In genomic region chr1:147238053-147238902, GRCh38 we compare ENCODE assay signal across 1 cellular context.
TF ChIP-seq lines count a peak whose summit lies in the region.

No MANE protein-coding gene starts in this region.

TF ChIP-seq in HepG2, 621 proteins besides CTCF, POLR2A, EP300 and RAD21 (continued from another document and continues in another):
- TF ChIP-seq RNF219 (CRISPR knock-in tag; IDR thresholded peaks at IDR 0.05) (no peak), GABPB1 (CRISPR knock-in tag; IDR thresholded peaks at IDR 0.05) (no peak), MZF1 (CRISPR knock-in tag; IDR thresholded peaks at IDR 0.05; ENCODE audit: borderline replicate concordance) (no peak), ZMAT3 (CRISPR knock-in tag; conservative IDR thresholded peaks at IDR 0.05) (no peak), ZFYVE20 (CRISPR knock-in tag; IDR thresholded peaks at IDR 0.05; ENCODE audit: borderline replicate concordance, low read depth) (no peak), NCOR1 (IDR thresholded peaks at IDR 0.05; ENCODE audit: borderline replicate concordance, low read length) (peak; percentile 98), EHMT2 (IDR thresholded peaks at IDR 0.05; ENCODE audit: borderline replicate concordance, low read depth, low read length) (peak; percentile 74; the same call in 1 of the 2 replicates), ZNF709 (CRISPR knock-in tag; IDR thresholded peaks at IDR 0.05) (no peak), NBN (conservative IDR thresholded peaks at IDR 0.05) (no peak), ATF6 (CRISPR knock-in tag; conservative IDR thresholded peaks at IDR 0.05) (no peak), ATAD3A (CRISPR knock-in tag; IDR thresholded peaks at IDR 0.05) (no peak), TEF (CRISPR knock-in tag; IDR thresholded peaks at IDR 0.05) (peak; percentile 80; the same call in 1 of the 2 replicates), ZNF788 (CRISPR knock-in tag; IDR thresholded peaks at IDR 0.05; ENCODE audit: borderline replicate concordance) (no peak), ZNF646 (CRISPR knock-in tag; IDR thresholded peaks at IDR 0.05) (no peak), TCF12 (IDR thresholded peaks at IDR 0.05) (no peak), TCF12 (CRISPR knock-in tag; IDR thresholded peaks at IDR 0.05) (peak; percentile 89; the same call in 1 of the 2 replicates), TAF1 (CRISPR knock-in tag; IDR thresholded peaks at IDR 0.05) (no peak), HMG20B (CRISPR knock-in tag; conservative IDR thresholded peaks at IDR 0.05) (peak; percentile 70), REPIN1 (CRISPR knock-in tag; IDR thresholded peaks at IDR 0.05; ENCODE audit: borderline replicate concordance, low read depth) (peak; percentile 40; the same call in 1 of the 2 replicates), ISX (CRISPR knock-in tag; conservative IDR thresholded peaks at IDR 0.05) (no peak), FOSL1 (CRISPR knock-in tag; IDR thresholded peaks at IDR 0.05; ENCODE audit: borderline replicate concordance) (peak; percentile 87; the same call in 1 of the 2 replicates), KLF13 (CRISPR knock-in tag; IDR thresholded peaks at IDR 0.05) (no peak), ZNF772 (CRISPR knock-in tag; IDR thresholded peaks at IDR 0.05) (no peak), SOX6 (IDR thresholded peaks at IDR 0.05) (no peak), SOX6 (CRISPR knock-in tag; IDR thresholded peaks at IDR 0.05) (peak; percentile 94), ZNF12 (CRISPR knock-in tag; IDR thresholded peaks at IDR 0.05) (no peak), ZC3H13 (CRISPR knock-in tag; IDR thresholded peaks at IDR 0.05) (no peak), ZBTB42 (CRISPR knock-in tag; IDR thresholded peaks at IDR 0.05) (no peak), TBL1XR1 (IDR thresholded peaks at IDR 0.05; ENCODE audit: borderline replicate concordance, low read length, partially characterized antibody) (peak; percentile 60), TBX2 (CRISPR knock-in tag; IDR thresholded peaks at IDR 0.05; ENCODE audit: borderline replicate concordance) (peak; percentile 69), TP53 (CRISPR knock-in tag; conservative IDR thresholded peaks at IDR 0.05) (no peak)
- TF ChIP-seq, protein P1, sequence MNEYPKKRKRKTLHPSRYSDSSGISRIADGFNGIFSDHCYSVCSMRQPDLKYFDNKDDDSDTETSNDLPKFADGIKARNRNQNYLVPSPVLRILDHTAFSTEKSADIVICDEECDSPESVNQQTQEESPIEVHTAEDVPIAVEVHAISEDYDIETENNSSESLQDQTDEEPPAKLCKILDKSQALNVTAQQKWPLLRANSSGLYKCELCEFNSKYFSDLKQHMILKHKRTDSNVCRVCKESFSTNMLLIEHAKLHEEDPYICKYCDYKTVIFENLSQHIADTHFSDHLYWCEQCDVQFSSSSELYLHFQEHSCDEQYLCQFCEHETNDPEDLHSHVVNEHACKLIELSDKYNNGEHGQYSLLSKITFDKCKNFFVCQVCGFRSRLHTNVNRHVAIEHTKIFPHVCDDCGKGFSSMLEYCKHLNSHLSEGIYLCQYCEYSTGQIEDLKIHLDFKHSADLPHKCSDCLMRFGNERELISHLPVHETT (CRISPR knock-in tag; conservative IDR thresholded peaks at IDR 0.05): no peak
- TF ChIP-seq, protein P2, sequence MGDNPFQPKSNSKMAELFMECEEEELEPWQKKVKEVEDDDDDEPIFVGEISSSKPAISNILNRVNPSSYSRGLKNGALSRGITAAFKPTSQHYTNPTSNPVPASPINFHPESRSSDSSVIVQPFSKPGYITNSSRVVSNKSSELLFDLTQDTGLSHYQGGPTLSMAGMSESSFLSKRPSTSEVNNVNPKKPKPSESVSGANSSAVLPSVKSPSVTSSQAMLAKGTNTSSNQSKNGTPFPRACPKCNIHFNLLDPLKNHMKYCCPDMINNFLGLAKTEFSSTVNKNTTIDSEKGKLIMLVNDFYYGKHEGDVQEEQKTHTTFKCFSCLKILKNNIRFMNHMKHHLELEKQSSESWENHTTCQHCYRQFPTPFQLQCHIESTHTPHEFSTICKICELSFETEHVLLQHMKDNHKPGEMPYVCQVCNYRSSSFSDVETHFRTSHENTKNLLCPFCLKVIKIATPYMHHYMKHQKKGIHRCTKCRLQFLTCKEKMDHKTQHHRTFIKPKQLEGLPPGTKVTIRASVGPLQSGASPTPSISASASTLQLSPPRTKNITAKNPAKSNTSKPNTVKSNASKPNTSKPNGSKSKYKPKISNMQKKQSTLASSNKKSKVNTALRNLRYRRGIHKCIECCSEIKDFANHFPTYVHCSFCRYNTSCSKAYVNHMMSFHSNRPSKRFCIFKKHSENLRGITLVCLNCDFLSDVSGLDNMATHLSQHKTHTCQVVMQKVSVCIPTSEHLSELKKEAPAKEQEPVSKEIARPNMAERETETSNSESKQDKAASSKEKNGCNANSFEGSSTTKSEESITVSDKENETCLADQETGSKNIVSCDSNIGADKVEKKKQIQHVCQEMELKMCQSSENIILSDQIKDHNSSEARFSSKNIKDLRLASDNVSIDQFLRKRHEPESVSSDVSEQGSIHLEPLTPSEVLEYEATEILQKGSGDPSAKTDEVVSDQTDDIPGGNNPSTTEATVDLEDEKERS (CRISPR knock-in tag; IDR thresholded peaks at IDR 0.05): no peak
- TF ChIP-seq, protein P3, sequence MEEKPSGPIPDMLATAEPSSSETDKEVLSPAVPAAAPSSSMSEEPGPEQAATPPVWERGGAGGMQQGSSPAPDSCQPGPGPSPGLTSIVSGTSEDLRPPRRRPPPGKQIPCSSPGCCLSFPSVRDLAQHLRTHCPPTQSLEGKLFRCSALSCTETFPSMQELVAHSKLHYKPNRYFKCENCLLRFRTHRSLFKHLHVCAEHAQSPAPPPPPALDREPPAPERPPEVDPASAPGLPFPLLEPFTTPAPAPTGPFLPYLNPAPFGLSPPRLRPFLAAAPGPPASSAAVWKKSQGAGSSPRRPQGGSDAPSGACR (CRISPR knock-in tag; IDR thresholded peaks at IDR 0.05): no peak; the same call in 1 of the 2 replicates
- TF ChIP-seq, protein P4, sequence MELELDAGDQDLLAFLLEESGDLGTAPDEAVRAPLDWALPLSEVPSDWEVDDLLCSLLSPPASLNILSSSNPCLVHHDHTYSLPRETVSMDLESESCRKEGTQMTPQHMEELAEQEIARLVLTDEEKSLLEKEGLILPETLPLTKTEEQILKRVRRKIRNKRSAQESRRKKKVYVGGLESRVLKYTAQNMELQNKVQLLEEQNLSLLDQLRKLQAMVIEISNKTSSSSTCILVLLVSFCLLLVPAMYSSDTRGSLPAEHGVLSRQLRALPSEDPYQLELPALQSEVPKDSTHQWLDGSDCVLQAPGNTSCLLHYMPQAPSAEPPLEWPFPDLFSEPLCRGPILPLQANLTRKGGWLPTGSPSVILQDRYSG (CRISPR knock-in tag; IDR thresholded peaks at IDR 0.05): no peak; the same call in 1 of the 2 replicates
- TF ChIP-seq, protein P5, sequence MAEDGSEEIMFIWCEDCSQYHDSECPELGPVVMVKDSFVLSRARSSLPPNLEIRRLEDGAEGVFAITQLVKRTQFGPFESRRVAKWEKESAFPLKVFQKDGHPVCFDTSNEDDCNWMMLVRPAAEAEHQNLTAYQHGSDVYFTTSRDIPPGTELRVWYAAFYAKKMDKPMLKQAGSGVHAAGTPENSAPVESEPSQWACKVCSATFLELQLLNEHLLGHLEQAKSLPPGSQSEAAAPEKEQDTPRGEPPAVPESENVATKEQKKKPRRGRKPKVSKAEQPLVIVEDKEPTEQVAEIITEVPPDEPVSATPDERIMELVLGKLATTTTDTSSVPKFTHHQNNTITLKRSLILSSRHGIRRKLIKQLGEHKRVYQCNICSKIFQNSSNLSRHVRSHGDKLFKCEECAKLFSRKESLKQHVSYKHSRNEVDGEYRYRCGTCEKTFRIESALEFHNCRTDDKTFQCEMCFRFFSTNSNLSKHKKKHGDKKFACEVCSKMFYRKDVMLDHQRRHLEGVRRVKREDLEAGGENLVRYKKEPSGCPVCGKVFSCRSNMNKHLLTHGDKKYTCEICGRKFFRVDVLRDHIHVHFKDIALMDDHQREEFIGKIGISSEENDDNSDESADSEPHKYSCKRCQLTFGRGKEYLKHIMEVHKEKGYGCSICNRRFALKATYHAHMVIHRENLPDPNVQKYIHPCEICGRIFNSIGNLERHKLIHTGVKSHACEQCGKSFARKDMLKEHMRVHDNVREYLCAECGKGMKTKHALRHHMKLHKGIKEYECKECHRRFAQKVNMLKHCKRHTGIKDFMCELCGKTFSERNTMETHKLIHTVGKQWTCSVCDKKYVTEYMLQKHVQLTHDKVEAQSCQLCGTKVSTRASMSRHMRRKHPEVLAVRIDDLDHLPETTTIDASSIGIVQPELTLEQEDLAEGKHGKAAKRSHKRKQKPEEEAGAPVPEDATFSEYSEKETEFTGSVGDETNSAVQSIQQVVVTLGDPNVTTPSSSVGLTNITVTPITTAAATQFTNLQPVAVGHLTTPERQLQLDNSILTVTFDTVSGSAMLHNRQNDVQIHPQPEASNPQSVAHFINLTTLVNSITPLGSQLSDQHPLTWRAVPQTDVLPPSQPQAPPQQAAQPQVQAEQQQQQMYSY (CRISPR knock-in tag; IDR thresholded peaks at IDR 0.05): no peak
